20 cellular contexts compared by ENCODE assay signal in the genomic region with DNA sequence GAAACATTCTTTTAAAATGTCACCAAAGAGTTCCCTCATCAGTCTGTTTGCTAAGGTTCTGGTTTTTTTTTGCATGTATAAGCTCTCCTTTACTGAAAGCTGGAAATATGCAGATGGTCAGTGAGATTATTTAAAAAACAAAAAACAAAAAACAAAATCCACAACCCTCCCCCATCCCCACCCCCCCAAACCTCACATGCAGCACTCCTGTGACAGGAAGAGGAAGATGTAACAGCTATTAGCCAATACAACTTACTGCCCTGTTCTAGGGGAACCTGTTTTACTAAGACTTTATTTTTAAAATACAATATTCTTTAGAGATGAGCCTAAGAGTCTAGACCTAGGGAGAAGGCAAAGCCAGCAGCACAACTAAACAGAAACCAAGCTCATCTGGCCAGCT. TPM values are rescaled to one million over a fixed set of nuclear protein-coding genes. Genes with fewer than 3 reads are reported as not detected.
DNase-seq lines count a peak whose midpoint lies in the region; ATAC-seq and TF ChIP-seq lines count a peak whose summit lies in the region.
"Had no signal": no experiment of that assay in that cellular context is flagged by ENCODE, and none has a peak within 500 bp of the region (broad histone marks: within the 10 kb centered on the region; RNA-seq: fewer than 3 reads in every experiment).

No MANE protein-coding gene starts in this region.

- CTCF ChIA-PET in activated CD4-positive, alpha-beta T cell treated with anti-CD3 and anti-CD28 coated beads for 36 hours (lab: Charles Lee): interaction anchor here (0.6 to 1.0 kb wide), 2 partner anchors 33 to 96 kb away, joined by 3 read pairs; no protein-coding TSS in a partner anchor

- no peak for ATAC-seq in activated CD4-positive, alpha-beta T cell treated with anti-CD3 and anti-CD28 coated beads for 36 hours
- peak in 1 of 3 donors; percentile 43 for ATAC-seq in natural killer cell

- H3K9me3 Mint-ChIP-seq in activated CD4-positive, alpha-beta T cell treated with anti-CD3 and anti-CD28 coated beads for 36 hours (ENCODE audit: low read depth): no peaks in the 10 kb centered on the region
- H3K9me3 Mint-ChIP-seq in natural killer cell: no peaks in the 10 kb centered on the region
- H3K9me3 Mint-ChIP-seq: memory B cell, naive B cell, type B pancreatic cell had no signal

- peak overlapping the region; percentile 11 for H3K27ac ChIP-seq in colonic mucosa
- H3K27ac ChIP-seq: parathyroid adenoma had no signal

- no peaks in the 10 kb centered on the region for H3K27me3 ChIP-seq in colonic mucosa

- no peaks in the 10 kb centered on the region for H3K9me3 ChIP-seq in colonic mucosa

- H3K27ac Mint-ChIP-seq in activated CD4-positive, alpha-beta T cell treated with anti-CD3 and anti-CD28 coated beads for 36 hours: peak overlapping the region; percentile 19
- H3K27ac Mint-ChIP-seq in natural killer cell: peak overlapping the region; percentile 81 to 85
- H3K27ac Mint-ChIP-seq: memory B cell, type B pancreatic cell had no signal

- intact Hi-C loops in activated CD4-positive, alpha-beta T cell treated with anti-CD3 and anti-CD28 coated beads for 36 hours (cut with DNase I, micrococcal nuclease): loop anchor here in 1 of 2 experiments (5.0 kb wide), 1 partner anchor 146 kb away; no protein-coding TSS in a partner anchor
- intact Hi-C loops in colonic mucosa (cut with DNase I): loop anchor here (5.0 kb wide), 1 partner anchor 46 kb away; no protein-coding TSS in a partner anchor
- intact Hi-C loops in natural killer cell (cut with micrococcal nuclease): loop anchor here (5.0 kb wide), 1 partner anchor 36 kb away; no protein-coding TSS in a partner anchor

- H3K4me3 Mint-ChIP-seq in activated CD4-positive, alpha-beta T cell treated with anti-CD3 and anti-CD28 coated beads for 36 hours: no peak overlapping the region
- H3K4me3 Mint-ChIP-seq in natural killer cell: no peak overlapping the region
- H3K4me3 Mint-ChIP-seq: activated CD8-positive, alpha-beta memory T cell treated with anti-CD3 and anti-CD28 coated beads, Interleukin-2, amount 10 ng/mL, durations not matched to agents 7 days and 5 days; memory B cell; type B pancreatic cell had no signal

- H3K4me1 Mint-ChIP-seq in activated CD4-positive, alpha-beta T cell treated with anti-CD3 and anti-CD28 coated beads for 36 hours: peaks cover 33% of the 10 kb centered on the region
- H3K4me1 Mint-ChIP-seq in natural killer cell: peaks cover 48 to 61% of the 10 kb centered on the region in 2 donors

- H3K4me1 ChIP-seq in colonic mucosa: no peaks in the 10 kb centered on the region
- H3K4me1 ChIP-seq: parathyroid adenoma had no signal

- no peaks in the 10 kb centered on the region for H3K27me3 Mint-ChIP-seq in activated CD4-positive, alpha-beta T cell treated with anti-CD3 and anti-CD28 coated beads for 36 hours
- no peaks in the 10 kb centered on the region for H3K27me3 Mint-ChIP-seq in natural killer cell (ENCODE audit: low read depth in 2 of 2)
- H3K27me3 Mint-ChIP-seq: activated CD8-positive, alpha-beta memory T cell treated with anti-CD3 and anti-CD28 coated beads, Interleukin-2, amount 10 ng/mL, durations not matched to agents 7 days and 5 days; memory B cell; naive B cell; type B pancreatic cell had no signal

- POLR2A ChIA-PET in activated CD4-positive, alpha-beta T cell treated with anti-CD3 and anti-CD28 coated beads for 36 hours (lab: Charles Lee): no interaction called here

- H3K36me3 Mint-ChIP-seq in activated CD4-positive, alpha-beta T cell treated with anti-CD3 and anti-CD28 coated beads for 36 hours (ENCODE audit: low read depth): peaks cover 60% of the 10 kb centered on the region
- no peaks in the 10 kb centered on the region for H3K36me3 Mint-ChIP-seq in natural killer cell

- H3K4me3 ChIP-seq in colonic mucosa: no peak overlapping the region

- DNase-seq in activated CD4-positive, alpha-beta T cell treated with anti-CD3 and anti-CD28 coated beads for 36 hours: no peak
- no peak for DNase-seq in activated CD4-positive, alpha-beta T cell treated with anti-CD3 and anti-CD28 coated beads, Interleukin-2, amount 50 U/mL, for 1 hour
- peak; percentile 24 for DNase-seq in CD1c-positive myeloid dendritic cell (ENCODE audit: extremely low spot score)
- DNase-seq in colonic mucosa: no peak
- DNase-seq in natural killer cell: no peak
- no peak for DNase-seq in SHP77 treated with DMSO at 0.1 percent for 48 hours (lab: John Stamatoyannopoulos, UW)
- DNase-seq in HK-2 (ENCODE audit: unreplicated experiment): no peak
- DNase-seq in OCI-M1 (lab: John Stamatoyannopoulos, UW): no peak
- DNase-seq: activated effector memory CD4-positive, alpha-beta T cell treated with anti-CD3 and anti-CD28 coated beads, Interleukin-2, amount 50 U/mL, for 16 hours; cerebellar nuclear complex; DMS153; naive B cell; NCI-H1417; NCI-H2171 treated with DMSO at 0.1 percent for 48 hours; NCI-H526 treated with DMSO at 0.1 percent for 48 hours; stimulated activated naive CD8-positive, alpha-beta T cell treated with anti-CD3 and anti-CD28 coated beads, Interleukin-15, Interleukin-2, amounts not matched to agents 100 U/mL and 50 U/mL, for 24 hours had no signal

- H3K9ac ChIP-seq in colonic mucosa (ENCODE audit: low read depth in 2 of 2, low read length in 2 of 2): no peak overlapping the region
- H3K9ac ChIP-seq: parathyroid adenoma had no signal

- H3K36me3 ChIP-seq in colonic mucosa: peaks cover 7% of the 10 kb centered on the region

- TF ChIP-seq CTCF in colonic mucosa (IDR thresholded peaks at IDR 0.05) (no peak), natural killer cell (IDR thresholded peaks at IDR 0.05) (no peak)

RNA-seq across cellular contexts. Expression of a gene that starts 39.5 kb away (rescaled TPM):
- total RNA-seq in activated CD4-positive, alpha-beta T cell treated with anti-CD3 and anti-CD28 coated beads for 36 hours: 100 to 1,000 TPM; 252 to 439 TPM
- total RNA-seq in colonic mucosa (100 to 1,000 TPM; 126 to 177 TPM), natural killer cell (100 to 1,000 TPM; 133 to 150 (median 148) TPM)
